ENCODE assay signal across 33 cellular contexts in genomic region chr16:84091460-84091859, GRCh38. TPM values are rescaled to one million over a fixed set of nuclear protein-coding genes. Genes with fewer than 3 reads are reported as not detected.
DNase-seq lines count a peak whose midpoint lies in the region; ATAC-seq and TF ChIP-seq lines count a peak whose summit lies in the region.
"Had no signal": no experiment of that assay in that cellular context is flagged by ENCODE, and none has a peak within 500 bp of the region (broad histone marks: within the 10 kb centered on the region; RNA-seq: fewer than 3 reads in every experiment).

No MANE protein-coding gene starts in this region.

- no peak for ATAC-seq in HG03460 (IDR thresholded peaks at IDR 0.05; ENCODE audit: unreplicated experiment)
- ATAC-seq: activated CD8-positive, alpha-beta memory T cell treated with anti-CD3 and anti-CD28 coated beads, Interleukin-2, amount 10 ng/mL, durations not matched to agents 7 days and 5 days; esophagus mucosa; gastroesophageal sphincter; stimulated activated naive CD8-positive, alpha-beta T cell treated with anti-CD3 and anti-CD28 coated beads, Interleukin-15, amount 100 ng/mL, for 72 hours had no signal

- DNase-seq in DMS 273 treated with DMSO at 0.1 percent for 48 hours (lab: John Stamatoyannopoulos, UW) (peak; percentile 66), NCI-H2171 treated with DMSO at 0.1 percent for 48 hours (lab: John Stamatoyannopoulos, UW) (peak; percentile 98), right atrium auricular region (ENCODE audit: low spot score) (no peak), esophagus muscularis mucosa (ENCODE audit: extremely low spot score) (no peak)
- DNase-seq in activated CD4-positive, alpha-beta T cell treated with anti-CD3 and anti-CD28 coated beads for 48 hours, result no peak
- no peak for DNase-seq in activated T-helper 2 cell treated with anti-CD3 and anti-CD28 coated beads, Interferon-gamma antibody, Interleukin-2, Interleukin-4, amounts not matched to agents 10 μg/mL and 5 μg/mL and 100 μg/mL, durations not matched to agents 14 hours and 24 hours and 36 hours (ENCODE audit: low spot score)
- DNase-seq: activated CD4-positive, alpha-beta T cell treated with anti-CD3 and anti-CD28 coated beads, Interleukin-2, amount 10 ng/mL, durations not matched to agents 7 days and 5 days; activated CD8-positive, alpha-beta memory T cell treated with anti-CD3 and anti-CD28 coated beads, Interleukin-2, amount 10 ng/mL, durations not matched to agents 7 days and 5 days; Caco-2; effector CD4-positive, alpha-beta T cell; EL; kidney; mammary epithelial cell; NCI-H2227 treated with DMSO at 0.1 percent for 48 hours; Peyer's patch; retina; stimulated activated CD4-positive, alpha-beta T cell treated with anti-CD3 and anti-CD28 coated beads, Interleukin-12 subunit alpha, Interleukin-12 subunit beta, amount 100 ng/mL, for 4 hours; stimulated activated CD4-positive, alpha-beta T cell treated with anti-CD3 and anti-CD28 coated beads, Interleukin-4, amount 100 ng/mL, for 4 hours; stimulated activated naive CD8-positive, alpha-beta T cell treated with anti-CD3 and anti-CD28 coated beads, Interleukin-15, amount 100 ng/mL, for 72 hours; T-helper 2 cell had no signal

- no peak for TF ChIP-seq CTCF in brain (conservative IDR thresholded peaks at IDR 0.05)
- no peak for TF ChIP-seq CTCF in right atrium auricular region (IDR thresholded peaks at IDR 0.05)
- TF ChIP-seq CTCF in esophagus muscularis mucosa (IDR thresholded peaks at IDR 0.05), result no peak

- peak overlapping the region in 2 of 5 experiments; percentile 30 to 63 for H3K4me3 Mint-ChIP-seq in brain
- no peak overlapping the region for H3K4me3 Mint-ChIP-seq in activated T-helper 2 cell treated with anti-CD3 and anti-CD28 coated beads, Interferon-gamma antibody, Interleukin-2, Interleukin-4, amounts not matched to agents 10 μg/mL and 5 μg/mL and 100 μg/mL, durations not matched to agents 14 hours and 24 hours and 36 hours (ENCODE audit: low read depth)
- H3K4me3 Mint-ChIP-seq: activated CD4-positive, alpha-beta T cell treated with anti-CD3 and anti-CD28 coated beads, Interleukin-2, amount 10 ng/mL, durations not matched to agents 7 days and 5 days; activated CD8-positive, alpha-beta memory T cell treated with anti-CD3 and anti-CD28 coated beads, Interleukin-2, amount 10 ng/mL, durations not matched to agents 7 days and 5 days; activated naive CD8-positive, alpha-beta T cell; IgD-negative memory B cell; stimulated activated naive CD8-positive, alpha-beta T cell treated with anti-CD3 and anti-CD28 coated beads, Interleukin-15, amount 100 ng/mL, for 72 hours had no signal

- H3K27ac Mint-ChIP-seq in brain, result peak overlapping the region in 4 of 5 experiments; percentile 25 to 83 (median 49)
- H3K27ac Mint-ChIP-seq in activated T-helper 2 cell treated with anti-CD3 and anti-CD28 coated beads, Interferon-gamma antibody, Interleukin-2, Interleukin-4, amounts not matched to agents 10 μg/mL and 5 μg/mL and 100 μg/mL, durations not matched to agents 14 hours and 24 hours and 36 hours, result no peak overlapping the region
- H3K27ac Mint-ChIP-seq: activated CD4-positive, alpha-beta T cell treated with anti-CD3 and anti-CD28 coated beads, Interleukin-2, amount 10 ng/mL, durations not matched to agents 7 days and 5 days; activated CD8-positive, alpha-beta memory T cell treated with anti-CD3 and anti-CD28 coated beads, Interleukin-2, amount 10 ng/mL, durations not matched to agents 7 days and 5 days; activated naive CD8-positive, alpha-beta T cell; stimulated activated naive CD8-positive, alpha-beta T cell treated with anti-CD3 and anti-CD28 coated beads, Interleukin-15, amount 100 ng/mL, for 72 hours had no signal

- H3K27ac ChIP-seq in right atrium auricular region (peak overlapping the region; percentile 42 to 45), esophagus muscularis mucosa (replicated peaks in 1 of 4) (no peak overlapping the region)
- H3K27ac ChIP-seq: ascending aorta, gastroesophageal sphincter, Peyer's patch, tibial nerve had no signal

- WGBS in esophagus muscularis mucosa, result 86% methylated on average over 10 of the region's 10 CpGs

- H3K27me3 ChIP-seq in right atrium auricular region (no peaks in the 10 kb centered on the region), esophagus muscularis mucosa (no peaks in the 10 kb centered on the region)
- H3K27me3 ChIP-seq: ascending aorta, gastroesophageal sphincter, Peyer's patch, tibial nerve had no signal

- H3K4me3 ChIP-seq in right atrium auricular region, result no peak overlapping the region
- no peak overlapping the region for H3K4me3 ChIP-seq in esophagus muscularis mucosa
- H3K4me3 ChIP-seq: ascending aorta, gastroesophageal sphincter, Peyer's patch, tibial nerve had no signal

- TF ChIP-seq EP300 in esophagus muscularis mucosa (IDR thresholded peaks at IDR 0.05), result no peak

- H3K4me1 Mint-ChIP-seq in brain, result no peaks in the 10 kb centered on the region
- peaks cover 28% of the 10 kb centered on the region for H3K4me1 Mint-ChIP-seq in activated T-helper 2 cell treated with anti-CD3 and anti-CD28 coated beads, Interferon-gamma antibody, Interleukin-2, Interleukin-4, amounts not matched to agents 10 μg/mL and 5 μg/mL and 100 μg/mL, durations not matched to agents 14 hours and 24 hours and 36 hours (ENCODE audit: low read depth)

- H3K9me3 ChIP-seq in right atrium auricular region, result no peaks in the 10 kb centered on the region
- H3K9me3 ChIP-seq in esophagus muscularis mucosa, result no peaks in the 10 kb centered on the region
- H3K9me3 ChIP-seq: ascending aorta, Caco-2, gastroesophageal sphincter, Peyer's patch, tibial nerve had no signal

- intact Hi-C loops in esophagus muscularis mucosa (cut with DNase I), result no loop called here
- intact Hi-C loops in activated T-helper 2 cell treated with anti-CD3 and anti-CD28 coated beads, Interferon-gamma antibody, Interleukin-2, Interleukin-4, amounts not matched to agents 10 μg/mL and 5 μg/mL and 100 μg/mL, durations not matched to agents 14 hours and 24 hours and 36 hours (cut with micrococcal nuclease), result no loop called here

- peaks cover 4% of the 10 kb centered on the region for H3K27me3 Mint-ChIP-seq in brain
- H3K27me3 Mint-ChIP-seq in activated T-helper 2 cell treated with anti-CD3 and anti-CD28 coated beads, Interferon-gamma antibody, Interleukin-2, Interleukin-4, amounts not matched to agents 10 μg/mL and 5 μg/mL and 100 μg/mL, durations not matched to agents 14 hours and 24 hours and 36 hours (ENCODE audit: low read depth), result no peaks in the 10 kb centered on the region
- H3K27me3 Mint-ChIP-seq: activated CD4-positive, alpha-beta T cell treated with anti-CD3 and anti-CD28 coated beads, Interleukin-2, amount 10 ng/mL, durations not matched to agents 7 days and 5 days; activated CD8-positive, alpha-beta memory T cell treated with anti-CD3 and anti-CD28 coated beads, Interleukin-2, amount 10 ng/mL, durations not matched to agents 7 days and 5 days; activated naive CD8-positive, alpha-beta T cell; IgD-negative memory B cell; stimulated activated naive CD8-positive, alpha-beta T cell treated with anti-CD3 and anti-CD28 coated beads, Interleukin-15, amount 100 ng/mL, for 72 hours had no signal

- no peak for TF ChIP-seq POLR2A in esophagus muscularis mucosa (IDR thresholded peaks at IDR 0.05; ENCODE audit: low read depth)

- H3K36me3 ChIP-seq in right atrium auricular region (peaks cover 89% of the 10 kb centered on the region), esophagus muscularis mucosa (peaks cover 83 to 96% (median 93%) of the 10 kb centered on the region in 4 donors)

- H3K9me3 Mint-ChIP-seq in brain, result no peaks in the 10 kb centered on the region
- H3K9me3 Mint-ChIP-seq in activated T-helper 2 cell treated with anti-CD3 and anti-CD28 coated beads, Interferon-gamma antibody, Interleukin-2, Interleukin-4, amounts not matched to agents 10 μg/mL and 5 μg/mL and 100 μg/mL, durations not matched to agents 14 hours and 24 hours and 36 hours, result no peaks in the 10 kb centered on the region
- H3K9me3 Mint-ChIP-seq: activated CD4-positive, alpha-beta T cell treated with anti-CD3 and anti-CD28 coated beads, Interleukin-2, amount 10 ng/mL, durations not matched to agents 7 days and 5 days; IgD-negative memory B cell; stimulated activated naive CD8-positive, alpha-beta T cell treated with anti-CD3 and anti-CD28 coated beads, Interleukin-15, amount 100 ng/mL, for 72 hours had no signal

- H3K4me1 ChIP-seq in right atrium auricular region (peaks cover 0 to 5% of the 10 kb centered on the region in 2 donors), esophagus muscularis mucosa (no peaks in the 10 kb centered on the region)
- H3K4me1 ChIP-seq: ascending aorta, gastroesophageal sphincter, tibial nerve had no signal

- peaks cover 71% of the 10 kb centered on the region for H3K36me3 Mint-ChIP-seq in brain
- H3K36me3 Mint-ChIP-seq in activated T-helper 2 cell treated with anti-CD3 and anti-CD28 coated beads, Interferon-gamma antibody, Interleukin-2, Interleukin-4, amounts not matched to agents 10 μg/mL and 5 μg/mL and 100 μg/mL, durations not matched to agents 14 hours and 24 hours and 36 hours (ENCODE audit: low read depth), result peaks cover 88% of the 10 kb centered on the region

RNA-seq across cellular contexts. Expression of gene MBTPS1, which starts 25.3 kb away (rescaled TPM):
- 71.6 TPM for polyA plus RNA-seq in brain (ENCODE audit: insufficient read depth, low read depth, low replicate concordance)
- total RNA-seq in right atrium auricular region (10 to 100 TPM; 75.3 to 77.5 TPM), esophagus muscularis mucosa (10 to 100 TPM; 72.4 to 86.6 (median 82.6) TPM)
- 54.5 and 58.1 TPM in 2 replicates for total RNA-seq in activated T-helper 2 cell treated with anti-CD3 and anti-CD28 coated beads, Interferon-gamma antibody, Interleukin-2, Interleukin-4, amounts not matched to agents 10 μg/mL and 5 μg/mL and 100 μg/mL, durations not matched to agents 14 hours and 24 hours and 36 hours

RNA-seq across cellular contexts. Expression of gene SLC38A8, which starts 48.9 kb away (rescaled TPM):
- 4.1 TPM for polyA plus RNA-seq in brain (ENCODE audit: insufficient read depth, low read depth, low replicate concordance)
- total RNA-seq in right atrium auricular region, result not detected
- not detected for total RNA-seq in esophagus muscularis mucosa
- 0.28 TPM in 1 of 2 replicates, not detected in the other for total RNA-seq in activated T-helper 2 cell treated with anti-CD3 and anti-CD28 coated beads, Interferon-gamma antibody, Interleukin-2, Interleukin-4, amounts not matched to agents 10 μg/mL and 5 μg/mL and 100 μg/mL, durations not matched to agents 14 hours and 24 hours and 36 hours
- total RNA-seq: A673; activated CD4-positive, alpha-beta T cell treated with anti-CD3 and anti-CD28 coated beads, Interleukin-2, amount 10 ng/mL, durations not matched to agents 7 days and 5 days; activated CD8-positive, alpha-beta memory T cell treated with anti-CD3 and anti-CD28 coated beads, Interleukin-2, amount 10 ng/mL, durations not matched to agents 7 days and 5 days; ascending aorta; chondrocyte; esophagus mucosa; gastroesophageal sphincter; H1; kidney; mammary epithelial cell; myocyte; Peyer's patch; tibial nerve had no signal
- polyA plus RNA-seq: BJ, IgD-negative memory B cell, mammary epithelial cell had no signal

RNA-seq across cellular contexts. Expression of gene HSDL1, which starts 53.5 kb away (rescaled TPM):
- 30.0 TPM for polyA plus RNA-seq in brain (ENCODE audit: insufficient read depth, low read depth, low replicate concordance)
- total RNA-seq in right atrium auricular region (10 to 100 TPM; 14.6 to 15.4 TPM), esophagus muscularis mucosa (10 to 100 TPM in 3 of 4 donors, 1 to 10 TPM in 1; 7.1 to 14.6 (median 11.4) TPM)
- 16.7 and 19.9 TPM in 2 replicates for total RNA-seq in activated T-helper 2 cell treated with anti-CD3 and anti-CD28 coated beads, Interferon-gamma antibody, Interleukin-2, Interleukin-4, amounts not matched to agents 10 μg/mL and 5 μg/mL and 100 μg/mL, durations not matched to agents 14 hours and 24 hours and 36 hours

RNA-seq across cellular contexts. Expression of gene DNAAF1, which starts 53.6 kb away (rescaled TPM):
- polyA plus RNA-seq in brain (ENCODE audit: insufficient read depth, low read depth, low replicate concordance), result 0.53 TPM
- 1 to 10 TPM in 1 of 2 donors, not detected in 1; 1.8 TPM for total RNA-seq in right atrium auricular region
- total RNA-seq in esophagus muscularis mucosa, result under 1 TPM in 2 of 4 donors, not detected in 2; 0.66 to 0.78 TPM
- total RNA-seq in activated T-helper 2 cell treated with anti-CD3 and anti-CD28 coated beads, Interferon-gamma antibody, Interleukin-2, Interleukin-4, amounts not matched to agents 10 μg/mL and 5 μg/mL and 100 μg/mL, durations not matched to agents 14 hours and 24 hours and 36 hours, result 0.09 TPM in 1 of 2 replicates, not detected in the other
- total RNA-seq: A673; activated CD8-positive, alpha-beta memory T cell treated with anti-CD3 and anti-CD28 coated beads, Interleukin-2, amount 10 ng/mL, durations not matched to agents 7 days and 5 days; ascending aorta; chondrocyte; myocyte; Peyer's patch had no signal
- polyA plus RNA-seq: BJ, IgD-negative memory B cell, mammary epithelial cell had no signal

Comparison
In these comparisons a context has a peak if more than half of its experiments do, and no peak if none do; other contexts are left out.
1. DNase-seq: peak in DMS 273 treated with DMSO at 0.1 percent for 48 hours (single experiment) and NCI-H2171 treated with DMSO at 0.1 percent for 48 hours (single experiment); none in right atrium auricular region (single experiment), activated CD4-positive, alpha-beta T cell treated with anti-CD3 and anti-CD28 coated beads for 48 hours (single experiment), esophagus muscularis mucosa (single experiment) and activated T-helper 2 cell treated with anti-CD3 and anti-CD28 coated beads, Interferon-gamma antibody, Interleukin-2, Interleukin-4, amounts not matched to agents 10 μg/mL and 5 μg/mL and 100 μg/mL, durations not matched to agents 14 hours and 24 hours and 36 hours (single experiment).
2. H3K27ac ChIP-seq: peak in right atrium auricular region (2 of 2); none in esophagus muscularis mucosa (0 of 4).